In genomic region chrX:53817548-53817947, GRCh38 we compare ENCODE assay signal across 25 cellular contexts.
"Had no signal": no experiment of that assay in that cellular context is flagged by ENCODE, and none has a peak within 500 bp of the region (broad histone marks: within the 10 kb centered on the region; RNA-seq: fewer than 3 reads in every experiment).

No MANE protein-coding gene starts in this region.

- DNase-seq: activated CD4-positive, alpha-beta T cell treated with anti-CD3 and anti-CD28 coated beads for 1 hour; activated CD4-positive, alpha-beta T cell treated with anti-CD3 and anti-CD28 coated beads, Interleukin-2, amount 50 U/mL, for 48 hours; activated CD8-positive, alpha-beta memory T cell treated with anti-CD3 and anti-CD28 coated beads, Interleukin-2, amount 50 U/mL, for 48 hours; anterior cingulate cortex; glutamatergic neuron; islet precursor cell; left ventricle myocardium inferior; mesendoderm; posterior cingulate gyrus; right cardiac atrium; stimulated activated CD4-positive, alpha-beta T cell treated with anti-CD3 and anti-CD28 coated beads, Interleukin-15, amount 100 ng/mL, for 24 hours; stimulated activated CD4-positive, alpha-beta T cell treated with anti-CD3 and anti-CD28 coated beads, Interleukin-2, amount 100 ng/mL, for 24 hours; stimulated activated naive CD4-positive, alpha-beta T cell; substantia nigra; T-helper 9 cell; uterus had no signal

- H3K36me3 ChIP-seq: left ventricle myocardium inferior, uterus had no signal

- H3K4me1 ChIP-seq: left ventricle myocardium inferior, uterus had no signal

- H3K4me3 ChIP-seq: hepatocyte, left ventricle myocardium inferior, lung, uterus had no signal

- H3K27me3 Mint-ChIP-seq: activated naive CD4-positive, alpha-beta T cell treated with anti-CD3 and anti-CD28 coated beads, Interleukin-2, amount 50 U/mL, for 24 hours; central memory CD8-positive, alpha-beta T cell; dendritic cell treated with granulocyte-macrophage colony-stimulating factor and Interleukin-4, amounts not matched to agents 40 ng/mL and 50 ng/mL, for 4 days; type B pancreatic cell had no signal

- H3K4me2 ChIP-seq: hepatocyte had no signal

- H3K27ac ChIP-seq: hepatocyte, left ventricle myocardium inferior, uterus had no signal

- H3K9me3 Mint-ChIP-seq: activated naive CD4-positive, alpha-beta T cell treated with anti-CD3 and anti-CD28 coated beads, Interleukin-2, amount 50 U/mL, for 24 hours; central memory CD8-positive, alpha-beta T cell; dendritic cell treated with granulocyte-macrophage colony-stimulating factor and Interleukin-4, amounts not matched to agents 40 ng/mL and 50 ng/mL, for 4 days; type B pancreatic cell had no signal

- H3K9me3 ChIP-seq: left ventricle myocardium inferior, uterus had no signal

- H3K4me3 Mint-ChIP-seq: activated naive CD4-positive, alpha-beta T cell treated with anti-CD3 and anti-CD28 coated beads, Interleukin-2, amount 50 U/mL, for 24 hours; central memory CD8-positive, alpha-beta T cell; dendritic cell treated with granulocyte-macrophage colony-stimulating factor and Interleukin-4, amounts not matched to agents 40 ng/mL and 50 ng/mL, for 4 days; nephron; type B pancreatic cell had no signal

- H3K27ac Mint-ChIP-seq: activated naive CD4-positive, alpha-beta T cell treated with anti-CD3 and anti-CD28 coated beads, Interleukin-2, amount 50 U/mL, for 24 hours; dendritic cell treated with granulocyte-macrophage colony-stimulating factor and Interleukin-4, amounts not matched to agents 40 ng/mL and 50 ng/mL, for 4 days; nephron; type B pancreatic cell had no signal

- H3K4me1 Mint-ChIP-seq: activated naive CD4-positive, alpha-beta T cell treated with anti-CD3 and anti-CD28 coated beads, Interleukin-2, amount 50 U/mL, for 24 hours; nephron had no signal

- H3K36me3 Mint-ChIP-seq: activated naive CD4-positive, alpha-beta T cell treated with anti-CD3 and anti-CD28 coated beads, Interleukin-2, amount 50 U/mL, for 24 hours; type B pancreatic cell had no signal

- H3K27me3 ChIP-seq: hepatocyte, uterus had no signal

- ATAC-seq: right cardiac atrium had no signal

- FAIRE-seq: endometrium, frontal cortex had no signal
